Comparison of ENCODE assay signal across 1 cellular context in the genomic region with DNA sequence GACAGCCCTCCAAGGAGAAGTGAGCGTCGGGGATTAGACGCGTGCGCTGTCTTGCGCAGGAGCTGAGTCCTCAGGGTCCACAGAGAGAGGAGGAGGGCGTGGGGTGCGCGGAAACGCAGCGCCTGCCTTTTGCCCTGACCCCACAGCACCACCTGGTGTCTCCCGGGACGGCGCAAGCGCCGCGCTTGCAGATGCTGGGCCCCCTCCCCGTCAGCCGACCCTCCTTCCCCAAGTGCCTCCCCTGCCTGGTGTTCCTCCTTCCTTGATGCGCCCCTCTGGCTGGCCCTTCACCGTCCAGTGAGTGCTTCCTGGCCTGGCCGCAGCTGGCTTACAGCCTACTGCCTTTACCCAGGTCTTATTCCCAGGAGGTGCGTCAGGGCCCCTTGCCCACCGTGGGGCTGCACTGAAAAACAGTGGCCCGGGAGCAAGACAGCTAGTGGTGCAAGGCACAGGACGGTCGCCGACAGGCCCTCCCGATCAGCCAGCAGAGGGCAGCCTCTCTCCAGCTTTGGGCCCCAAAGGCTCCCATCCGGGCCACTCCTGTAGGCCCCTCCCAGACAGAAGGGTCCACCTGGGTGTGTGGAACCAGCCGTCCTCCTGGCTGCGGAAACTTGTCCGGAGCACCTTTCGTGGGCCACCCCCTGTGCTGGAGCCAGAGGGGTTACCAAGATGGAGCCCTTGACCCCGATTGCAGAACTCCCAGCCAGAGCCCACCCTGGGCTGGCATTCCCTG.
TF ChIP-seq lines count a peak whose summit lies in the region.

No MANE protein-coding gene starts in this region.

TF ChIP-seq in K562, 482 proteins besides CTCF, POLR2A, EP300 and RAD21 (continued from another document and continues in another):
- TF ChIP-seq, protein P1, sequence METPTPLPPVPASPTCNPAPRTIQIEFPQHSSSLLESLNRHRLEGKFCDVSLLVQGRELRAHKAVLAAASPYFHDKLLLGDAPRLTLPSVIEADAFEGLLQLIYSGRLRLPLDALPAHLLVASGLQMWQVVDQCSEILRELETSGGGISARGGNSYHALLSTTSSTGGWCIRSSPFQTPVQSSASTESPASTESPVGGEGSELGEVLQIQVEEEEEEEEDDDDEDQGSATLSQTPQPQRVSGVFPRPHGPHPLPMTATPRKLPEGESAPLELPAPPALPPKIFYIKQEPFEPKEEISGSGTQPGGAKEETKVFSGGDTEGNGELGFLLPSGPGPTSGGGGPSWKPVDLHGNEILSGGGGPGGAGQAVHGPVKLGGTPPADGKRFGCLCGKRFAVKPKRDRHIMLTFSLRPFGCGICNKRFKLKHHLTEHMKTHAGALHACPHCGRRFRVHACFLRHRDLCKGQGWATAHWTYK (CRISPR knock-in tag; IDR thresholded peaks at IDR 0.05), result peak; percentile 19; the same call in 1 of the 2 replicates
- TF ChIP-seq ETS2 (tag; IDR thresholded peaks at IDR 0.05; ENCODE audit: borderline replicate concordance, poor library complexity, severe bottlenecking) (no peak), CGGBP1 (CRISPR knock-in tag; IDR thresholded peaks at IDR 0.05) (no peak), EHMT2 (IDR thresholded peaks at IDR 0.05) (no peak), CBX1 (IDR thresholded peaks at IDR 0.05; ENCODE audit: low read depth) (no peak), ZHX1 (conservative IDR thresholded peaks at IDR 0.05; ENCODE audit: low read length) (0 out of 2 replicates have a peak, but pooled peaks have one; percentile 30), ETV1 (tag; conservative IDR thresholded peaks at IDR 0.05; ENCODE audit: low read depth) (peak; percentile 27; the same call in 1 of the 2 replicates), PTTG1 (tag; IDR thresholded peaks at IDR 0.05; ENCODE audit: low read depth) (no peak), ARID3A (IDR thresholded peaks at IDR 0.05; ENCODE audit: borderline replicate concordance, low read depth, low read length) (no peak), POLR3G (IDR thresholded peaks at IDR 0.05; ENCODE audit: extremely low read depth, insufficient read length, insufficient replicate concordance) (no peak), SNRNP70 (optimal IDR thresholded peaks at IDR 0.05; ENCODE audit: low read depth, low read length) (no peak), ZBTB17 (CRISPR knock-in tag; IDR thresholded peaks at IDR 0.05) (no peak), PCBP1 (IDR thresholded peaks at IDR 0.05; ENCODE audit: low read depth, low read length, poor library complexity, severe bottlenecking) (no peak), HMG20A (CRISPR knock-in tag; conservative IDR thresholded peaks at IDR 0.05) (no peak), GABPB2 (CRISPR knock-in tag; conservative IDR thresholded peaks at IDR 0.05) (peak; percentile 66; the same call in 1 of the 2 replicates), SMARCC2 (IDR thresholded peaks at IDR 0.05; ENCODE audit: low read depth) (no peak), ARID2 (IDR thresholded peaks at IDR 0.05) (peak; percentile 66), FOXP1 (CRISPR knock-in tag; IDR thresholded peaks at IDR 0.05) (peak; percentile 54; the same call in 1 of the 2 replicates), EWSR1 (IDR thresholded peaks at IDR 0.05; ENCODE audit: borderline replicate concordance, low read depth, partially characterized antibody) (no peak), SRF (CRISPR knock-in tag; IDR thresholded peaks at IDR 0.05) (peak in 1 of 2 experiments; percentile 62; a peak in 1 of 4 replicates), MTA1 (IDR thresholded peaks at IDR 0.05; ENCODE audit: borderline replicate concordance) (peak; percentile 55; the same call in 1 of the 2 replicates), PCBP2 (IDR thresholded peaks at IDR 0.05; ENCODE audit: low read depth, low read length, poor library complexity, severe bottlenecking) (no peak), ZNF124 (CRISPR knock-in tag; IDR thresholded peaks at IDR 0.05) (no peak), HSF4 (CRISPR knock-in tag; IDR thresholded peaks at IDR 0.05; ENCODE audit: borderline replicate concordance) (no peak), MXI1 (IDR thresholded peaks at IDR 0.05; ENCODE audit: low read depth, low read length) (no peak), KLF10 (CRISPR knock-in tag; IDR thresholded peaks at IDR 0.05) (no peak), HEY1 (CRISPR knock-in tag; IDR thresholded peaks at IDR 0.05; ENCODE audit: borderline replicate concordance) (no peak), RBM22 (IDR thresholded peaks at IDR 0.05; ENCODE audit: low read depth, low read length, poor library complexity, severe bottlenecking) (no peak), JUND (IDR thresholded peaks at IDR 0.05; ENCODE audit: borderline replicate concordance, low read depth, low read length) (0 out of 2 replicates have a peak, but pooled peaks have one; percentile 22), JUND (tag; IDR thresholded peaks at IDR 0.05; ENCODE audit: borderline replicate concordance, low read depth, low read length) (no peak; the same call in 2 of the 3 replicates), ZNF217 (CRISPR knock-in tag; IDR thresholded peaks at IDR 0.05) (no peak), ZNF592 (IDR thresholded peaks at IDR 0.05) (no peak), CBX2 (IDR thresholded peaks at IDR 0.05; ENCODE audit: insufficient read depth, low read length, poor library complexity, severe bottlenecking) (no peak), GTF2E2 (tag; IDR thresholded peaks at IDR 0.05) (no peak), PYGO2 (tag; IDR thresholded peaks at IDR 0.05) (no peak), SREBF1 (IDR thresholded peaks at IDR 0.05; ENCODE audit: borderline replicate concordance, low read depth, low read length) (no peak), GABPB1 (CRISPR knock-in tag; IDR thresholded peaks at IDR 0.05) (peak; percentile 18; the same call in 1 of the 2 replicates), CREB1 (IDR thresholded peaks at IDR 0.05) (no peak), CREB1 (CRISPR knock-in tag; IDR thresholded peaks at IDR 0.05) (peak; percentile 44; the same call in 1 of the 2 replicates), TEAD1 (CRISPR knock-in tag; IDR thresholded peaks at IDR 0.05) (peak in 1 of 2 experiments; percentile 66; a peak in 1 of 4 replicates), ZNF583 (CRISPR knock-in tag; IDR thresholded peaks at IDR 0.05) (no peak), FOXK2 (conservative IDR thresholded peaks at IDR 0.05 in 1 of 2, IDR thresholded peaks at IDR 0.05 in 1 of 2; ENCODE audit: low read depth in 2 of 2) (no peak), MTA3 (IDR thresholded peaks at IDR 0.05; ENCODE audit: borderline replicate concordance) (peak; percentile 75; the same call in 1 of the 2 replicates), POLR2AphosphoS5 (IDR thresholded peaks at IDR 0.05; ENCODE audit: control insufficient read depth, insufficient read depth, low read depth, low read length) (no peak), ZNF24 (IDR thresholded peaks at IDR 0.05) (no peak)
- TF ChIP-seq, protein P2, sequence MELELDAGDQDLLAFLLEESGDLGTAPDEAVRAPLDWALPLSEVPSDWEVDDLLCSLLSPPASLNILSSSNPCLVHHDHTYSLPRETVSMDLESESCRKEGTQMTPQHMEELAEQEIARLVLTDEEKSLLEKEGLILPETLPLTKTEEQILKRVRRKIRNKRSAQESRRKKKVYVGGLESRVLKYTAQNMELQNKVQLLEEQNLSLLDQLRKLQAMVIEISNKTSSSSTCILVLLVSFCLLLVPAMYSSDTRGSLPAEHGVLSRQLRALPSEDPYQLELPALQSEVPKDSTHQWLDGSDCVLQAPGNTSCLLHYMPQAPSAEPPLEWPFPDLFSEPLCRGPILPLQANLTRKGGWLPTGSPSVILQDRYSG (tag; conservative IDR thresholded peaks at IDR 0.05; ENCODE audit: low read depth), result no peak
- TF ChIP-seq, protein P3, sequence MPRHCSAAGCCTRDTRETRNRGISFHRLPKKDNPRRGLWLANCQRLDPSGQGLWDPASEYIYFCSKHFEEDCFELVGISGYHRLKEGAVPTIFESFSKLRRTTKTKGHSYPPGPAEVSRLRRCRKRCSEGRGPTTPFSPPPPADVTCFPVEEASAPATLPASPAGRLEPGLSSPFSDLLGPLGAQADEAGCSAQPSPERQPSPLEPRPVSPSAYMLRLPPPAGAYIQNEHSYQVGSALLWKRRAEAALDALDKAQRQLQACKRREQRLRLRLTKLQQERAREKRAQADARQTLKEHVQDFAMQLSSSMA (CRISPR knock-in tag; IDR thresholded peaks at IDR 0.05), result no peak
- TF ChIP-seq, protein P4, sequence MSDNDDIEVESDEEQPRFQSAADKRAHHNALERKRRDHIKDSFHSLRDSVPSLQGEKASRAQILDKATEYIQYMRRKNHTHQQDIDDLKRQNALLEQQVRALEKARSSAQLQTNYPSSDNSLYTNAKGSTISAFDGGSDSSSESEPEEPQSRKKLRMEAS (CRISPR knock-in tag; IDR thresholded peaks at IDR 0.05), result no peak; the same call in none of the 2 replicates
- TF ChIP-seq, protein P5, sequence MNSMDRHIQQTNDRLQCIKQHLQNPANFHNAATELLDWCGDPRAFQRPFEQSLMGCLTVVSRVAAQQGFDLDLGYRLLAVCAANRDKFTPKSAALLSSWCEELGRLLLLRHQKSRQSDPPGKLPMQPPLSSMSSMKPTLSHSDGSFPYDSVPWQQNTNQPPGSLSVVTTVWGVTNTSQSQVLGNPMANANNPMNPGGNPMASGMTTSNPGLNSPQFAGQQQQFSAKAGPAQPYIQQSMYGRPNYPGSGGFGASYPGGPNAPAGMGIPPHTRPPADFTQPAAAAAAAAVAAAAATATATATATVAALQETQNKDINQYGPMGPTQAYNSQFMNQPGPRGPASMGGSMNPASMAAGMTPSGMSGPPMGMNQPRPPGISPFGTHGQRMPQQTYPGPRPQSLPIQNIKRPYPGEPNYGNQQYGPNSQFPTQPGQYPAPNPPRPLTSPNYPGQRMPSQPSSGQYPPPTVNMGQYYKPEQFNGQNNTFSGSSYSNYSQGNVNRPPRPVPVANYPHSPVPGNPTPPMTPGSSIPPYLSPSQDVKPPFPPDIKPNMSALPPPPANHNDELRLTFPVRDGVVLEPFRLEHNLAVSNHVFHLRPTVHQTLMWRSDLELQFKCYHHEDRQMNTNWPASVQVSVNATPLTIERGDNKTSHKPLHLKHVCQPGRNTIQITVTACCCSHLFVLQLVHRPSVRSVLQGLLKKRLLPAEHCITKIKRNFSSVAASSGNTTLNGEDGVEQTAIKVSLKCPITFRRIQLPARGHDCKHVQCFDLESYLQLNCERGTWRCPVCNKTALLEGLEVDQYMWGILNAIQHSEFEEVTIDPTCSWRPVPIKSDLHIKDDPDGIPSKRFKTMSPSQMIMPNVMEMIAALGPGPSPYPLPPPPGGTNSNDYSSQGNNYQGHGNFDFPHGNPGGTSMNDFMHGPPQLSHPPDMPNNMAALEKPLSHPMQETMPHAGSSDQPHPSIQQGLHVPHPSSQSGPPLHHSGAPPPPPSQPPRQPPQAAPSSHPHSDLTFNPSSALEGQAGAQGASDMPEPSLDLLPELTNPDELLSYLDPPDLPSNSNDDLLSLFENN (IDR thresholded peaks at IDR 0.05; ENCODE audit: low read depth in 2 of 2, low read length in 2 of 2), result no peak
